ENCODE assay signal across 18 cellular contexts in genomic region chr6:72873438-72873837, GRCh38.
DNase-seq lines count a peak whose midpoint lies in the region; ATAC-seq, FAIRE-seq and TF ChIP-seq lines count a peak whose summit lies in the region.
"Had no signal": no experiment of that assay in that cellular context is flagged by ENCODE, and none has a peak within 500 bp of the region (broad histone marks: within the 10 kb centered on the region; RNA-seq: fewer than 3 reads in every experiment).

No MANE protein-coding gene starts in this region.

- no peaks in the 10 kb centered on the region for H3K36me3 ChIP-seq in kidney (ENCODE audit: control insufficient read depth in 1 of 2, insufficient read depth in 2 of 2, low read length in 2 of 2)
- H3K36me3 ChIP-seq: BE2C had no signal

- intact Hi-C loops in Right ventricle myocardium superior (cut with DNase I) = no loop called here
- intact Hi-C loops in kidney (cut with DNase I) = no loop called here

- no peak overlapping the region for H3K27ac ChIP-seq in kidney (ENCODE audit: low read depth in 2 of 2, low read length in 2 of 2)

- DNase-seq in NCI-H82 (lab: John Stamatoyannopoulos, UW) (peak; percentile 89), left kidney (ENCODE audit: low read depth, low spot score) (peak; percentile 6), Right ventricle myocardium superior (no peak), NCI-H748 (lab: John Stamatoyannopoulos, UW; ENCODE audit: unreplicated experiment) (no peak), kidney (no peak), Kasumi-1 (lab: John Stamatoyannopoulos, UW) (no peak)
- DNase-seq: ACHN; BE2C; C1 segment of cervical spinal cord; CD4-positive, CD25-positive, alpha-beta regulatory T cell; CD8-positive, alpha-beta memory T cell; COR-L47; GDM1; GOT3; H7 had no signal

- no peaks in the 10 kb centered on the region for H3K9me3 ChIP-seq in kidney (ENCODE audit: control insufficient read depth in 1 of 2, low read length in 2 of 2)
- H3K9me3 ChIP-seq: BE2C had no signal

- no peak for TF ChIP-seq CTCF in kidney (IDR thresholded peaks at IDR 0.05; ENCODE audit: borderline replicate concordance, extremely low read depth, insufficient read depth)

- no peaks in the 10 kb centered on the region for H3K4me1 ChIP-seq in kidney (ENCODE audit: control insufficient read depth in 1 of 2, insufficient read depth in 1 of 2, low read depth in 1 of 2, low read length in 2 of 2)

- FAIRE-seq in kidney (lab: Jason Lieb, UNC) = no peak
- FAIRE-seq: GM12892 had no signal

- ATAC-seq in SK-N-SH treated with all-trans-retinoic acid at 6 μM for 48 hours = peak; percentile 48
- no peak for ATAC-seq in Right ventricle myocardium superior (ENCODE audit: poor library complexity)
- ATAC-seq: HCT116 had no signal

- H3K9ac ChIP-seq in kidney (ENCODE audit: low read length in 2 of 2) = no peak overlapping the region

- no peak overlapping the region for H3K4me3 ChIP-seq in kidney (ENCODE audit: low read length in 2 of 2)

TF ChIP-seq in SK-N-SH treated with all-trans-retinoic acid at 6 μM for 48 hours, 23 proteins besides CTCF, POLR2A, EP300 and RAD21:
- no peak for TF ChIP-seq ARNTL (CRISPR knock-in tag; IDR thresholded peaks at IDR 0.05; ENCODE audit: borderline replicate concordance, low read depth)
- TF ChIP-seq RARB (CRISPR knock-in tag; IDR thresholded peaks at IDR 0.05) = no peak
- TF ChIP-seq PPARA (CRISPR knock-in tag; IDR thresholded peaks at IDR 0.05; ENCODE audit: borderline replicate concordance) = no peak
- no peak for TF ChIP-seq SNAI2 (CRISPR knock-in tag; IDR thresholded peaks at IDR 0.05)
- no peak for TF ChIP-seq OSR1 (CRISPR knock-in tag; IDR thresholded peaks at IDR 0.05)
- TF ChIP-seq CSDC2 (CRISPR knock-in tag; IDR thresholded peaks at IDR 0.05) = no peak
- TF ChIP-seq ESRRG (CRISPR knock-in tag; IDR thresholded peaks at IDR 0.05) = no peak
- no peak for TF ChIP-seq ZC3H10 (CRISPR knock-in tag; IDR thresholded peaks at IDR 0.05)
- TF ChIP-seq CSRNP3 (CRISPR knock-in tag; IDR thresholded peaks at IDR 0.05) = no peak
- TF ChIP-seq ZNF70 (CRISPR knock-in tag; IDR thresholded peaks at IDR 0.05) = no peak
- no peak for TF ChIP-seq ZNF565 (CRISPR knock-in tag; conservative IDR thresholded peaks at IDR 0.05; ENCODE audit: low read depth)
- no peak for TF ChIP-seq POU6F1 (CRISPR knock-in tag; IDR thresholded peaks at IDR 0.05; ENCODE audit: borderline replicate concordance, low read depth)
- no peak for TF ChIP-seq PATZ1 (CRISPR knock-in tag; IDR thresholded peaks at IDR 0.05; ENCODE audit: borderline replicate concordance)
- TF ChIP-seq TCF4 (CRISPR knock-in tag; IDR thresholded peaks at IDR 0.05; ENCODE audit: borderline replicate concordance) = peak; percentile 18; the same call in 1 of the 2 replicates
- no peak for TF ChIP-seq ZFP3 (CRISPR knock-in tag; IDR thresholded peaks at IDR 0.05)
- peak; percentile 70 for TF ChIP-seq ISL1 (CRISPR knock-in tag; IDR thresholded peaks at IDR 0.05)
- 0 out of 2 replicates have a peak, but pooled peaks have one; percentile 31 for TF ChIP-seq TSHZ2 (CRISPR knock-in tag; IDR thresholded peaks at IDR 0.05)
- no peak for TF ChIP-seq TOX (CRISPR knock-in tag; IDR thresholded peaks at IDR 0.05; ENCODE audit: borderline replicate concordance)

Comparison
In these comparisons a context has a peak if more than half of its experiments do, and no peak if none do; other contexts are left out.
1. DNase-seq: peak in NCI-H82 (single experiment) and left kidney (single experiment); none in Right ventricle myocardium superior (single experiment), NCI-H748 (single experiment), kidney (single experiment) and Kasumi-1 (0 of 2).